Comparison of ENCODE assay signal across 10 cellular contexts in the genomic region with DNA sequence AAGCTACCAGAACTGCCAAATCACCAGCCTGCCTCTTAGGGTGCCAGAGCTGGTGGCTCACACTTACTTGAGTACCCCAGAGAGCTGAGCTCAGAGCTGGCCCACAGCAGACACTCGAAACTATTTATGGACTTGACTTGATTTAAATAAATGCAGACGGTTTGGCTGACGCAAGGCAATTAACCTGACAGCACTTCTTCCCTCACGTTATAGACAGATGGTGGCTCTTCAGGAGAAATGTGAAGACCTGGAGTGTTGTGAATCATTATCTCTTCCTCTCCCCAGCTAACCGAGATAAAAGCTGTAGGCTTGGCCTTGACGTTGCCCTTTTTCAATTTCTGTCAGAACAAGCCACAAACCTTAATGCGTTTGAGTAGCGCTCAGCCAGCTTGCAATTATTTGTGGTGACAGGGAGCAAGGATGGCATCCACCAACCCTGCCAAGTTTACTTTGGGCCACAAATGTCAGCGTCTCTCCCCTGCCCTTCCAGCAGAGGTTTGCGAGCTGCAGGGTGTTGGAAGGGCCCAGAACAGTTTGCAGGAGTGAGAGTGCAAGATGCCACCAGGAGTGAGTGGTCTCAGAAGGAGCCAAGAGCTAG. TPM values are rescaled to one million over a fixed set of nuclear protein-coding genes. Genes with fewer than 3 reads are reported as not detected.
DNase-seq lines count a peak whose midpoint lies in the region; ATAC-seq and TF ChIP-seq lines count a peak whose summit lies in the region.
"Had no signal": no experiment of that assay in that cellular context is flagged by ENCODE, and none has a peak within 500 bp of the region (broad histone marks: within the 10 kb centered on the region; RNA-seq: fewer than 3 reads in every experiment).

No MANE protein-coding gene starts in this region.

- in situ Hi-C loops in ACHN (cut with HindIII; ENCODE audit: low pct_ligation_motif_present, low pct_unique_long_range_greater_than_20kb, low sequenced_read_pairs): no loop called here

- peak overlapping the region; percentile 43 for H3K4me3 Mint-ChIP-seq in activated T-helper 17 cell treated with anti-CD3 and anti-CD28 coated beads, Interleukin-2, amount 50 U/mL, for 72 hours
- H3K4me3 Mint-ChIP-seq: activated naive CD4-positive, alpha-beta T cell treated with anti-CD3 and anti-CD28 coated beads, Interleukin-2, amount 50 U/mL, for 24 hours had no signal

- H3K27ac Mint-ChIP-seq in activated T-helper 17 cell treated with anti-CD3 and anti-CD28 coated beads, Interleukin-2, amount 50 U/mL, for 72 hours: peak overlapping the region; percentile 26
- H3K27ac Mint-ChIP-seq: activated naive CD4-positive, alpha-beta T cell treated with anti-CD3 and anti-CD28 coated beads, Interleukin-2, amount 50 U/mL, for 24 hours had no signal

- H3K4me1 ChIP-seq in upper lobe of right lung (no peaks in the 10 kb centered on the region), colonic mucosa (no peaks in the 10 kb centered on the region)

- H3K4me3 ChIP-seq in upper lobe of right lung: no peak overlapping the region
- no peak overlapping the region for H3K4me3 ChIP-seq in colonic mucosa

- H3K27ac ChIP-seq in upper lobe of right lung: no peak overlapping the region
- H3K27ac ChIP-seq in colonic mucosa: no peak overlapping the region

- peaks cover 7% of the 10 kb centered on the region for H3K9me3 Mint-ChIP-seq in activated T-helper 17 cell treated with anti-CD3 and anti-CD28 coated beads, Interleukin-2, amount 50 U/mL, for 72 hours
- H3K9me3 Mint-ChIP-seq: activated naive CD4-positive, alpha-beta T cell treated with anti-CD3 and anti-CD28 coated beads, Interleukin-2, amount 50 U/mL, for 24 hours had no signal

- H3K36me3 ChIP-seq in upper lobe of right lung (no peaks in the 10 kb centered on the region), colonic mucosa (no peaks in the 10 kb centered on the region)

- peak overlapping the region in 1 of 2 donors; percentile 9 for H3K9ac ChIP-seq in colonic mucosa (ENCODE audit: low read depth in 2 of 2, low read length in 2 of 2)

- H3K27me3 ChIP-seq in upper lobe of right lung (no peaks in the 10 kb centered on the region), colonic mucosa (no peaks in the 10 kb centered on the region)

- intact Hi-C loops in upper lobe of right lung (cut with DNase I): no loop called here
- intact Hi-C loops in colonic mucosa (cut with DNase I): no loop called here

- H3K27me3 Mint-ChIP-seq in activated T-helper 17 cell treated with anti-CD3 and anti-CD28 coated beads, Interleukin-2, amount 50 U/mL, for 72 hours: peaks cover 9% of the 10 kb centered on the region
- H3K27me3 Mint-ChIP-seq: activated naive CD4-positive, alpha-beta T cell treated with anti-CD3 and anti-CD28 coated beads, Interleukin-2, amount 50 U/mL, for 24 hours had no signal

- peaks cover 29% of the 10 kb centered on the region for H3K4me1 Mint-ChIP-seq in activated T-helper 17 cell treated with anti-CD3 and anti-CD28 coated beads, Interleukin-2, amount 50 U/mL, for 72 hours

- TF ChIP-seq CTCF in upper lobe of right lung (IDR thresholded peaks at IDR 0.05) (no peak), colonic mucosa (IDR thresholded peaks at IDR 0.05) (no peak)

- H3K9me3 ChIP-seq in upper lobe of right lung: no peaks in the 10 kb centered on the region
- no peaks in the 10 kb centered on the region for H3K9me3 ChIP-seq in colonic mucosa

- ATAC-seq in GM21360 (IDR thresholded peaks at IDR 0.05; ENCODE audit: unreplicated experiment): peak; percentile 38
- ATAC-seq in activated T-helper 17 cell treated with anti-CD3 and anti-CD28 coated beads, Interleukin-2, amount 50 U/mL, for 72 hours (replicated peaks): peak; percentile 79
- no peak for ATAC-seq in upper lobe of right lung
- ATAC-seq: HCT116 had no signal

- DNase-seq in DMS79 treated with DMSO at 0.1 percent for 48 hours (lab: John Stamatoyannopoulos, UW) (peak; percentile 43), NCI-H187 treated with DMSO at 0.1 percent for 48 hours (lab: John Stamatoyannopoulos, UW) (peak; percentile 86), upper lobe of right lung (peak; percentile 28), colonic mucosa (no peak), kidney glomerular epithelial cell (lab: John Stamatoyannopoulos, UW) (no peak), ACHN (no peak)

- H3K36me3 Mint-ChIP-seq in activated T-helper 17 cell treated with anti-CD3 and anti-CD28 coated beads, Interleukin-2, amount 50 U/mL, for 72 hours (ENCODE audit: low read depth): no peaks in the 10 kb centered on the region

RNA-seq across cellular contexts. Expression of a gene that starts 34.0 kb away (rescaled TPM):
- total RNA-seq in activated T-helper 17 cell treated with anti-CD3 and anti-CD28 coated beads, Interleukin-2, amount 50 U/mL, for 72 hours: 1 to 10 TPM; 1.3 to 1.9 TPM
- total RNA-seq in upper lobe of right lung (23.5 TPM), colonic mucosa (10 to 100 TPM; 45.2 to 47.7 TPM)

Comparison
In these comparisons a context has a peak if more than half of its experiments do, and no peak if none do; other contexts are left out.
1. DNase-seq: peak in DMS79 treated with DMSO at 0.1 percent for 48 hours (single experiment), NCI-H187 treated with DMSO at 0.1 percent for 48 hours (single experiment) and upper lobe of right lung (single experiment); none in colonic mucosa (single experiment), kidney glomerular epithelial cell (single experiment) and ACHN (single experiment).